ENCODE assay signal across 8 cellular contexts in genomic region chr17:7834554-7834890, GRCh38. TPM values are rescaled to one million over a fixed set of nuclear protein-coding genes. Genes with fewer than 3 reads are reported as not detected.
DNase-seq lines count a peak whose midpoint lies in the region; ATAC-seq and TF ChIP-seq lines count a peak whose summit lies in the region.

No MANE protein-coding gene starts in this region.

- peak overlapping the region in 1 of 2 experiments; percentile 49; a peak in 1 of 4 replicates for H4K8ac ChIP-seq in IMR-90 (ENCODE audit: low read depth in 2 of 2, low read length in 2 of 2)

- no peak overlapping the region for H3K14ac ChIP-seq in IMR-90 (replicated peaks; ENCODE audit: low read depth, low read length)

- WGBS in IMR-90 (ENCODE audit: extremely low coverage in 2 of 2, insufficient read length in 1 of 2), 2 experiments: no CpG with 5 or more reads among the region's 15 CpGs
- 0 to 2% methylated on average over 6 to 8 of the region's 15 CpGs for WGBS in esophagus squamous epithelium, 2 donors

- CTCF ChIA-PET in IMR-90 (lab: Yijun Ruan, JAX): interaction anchor here (0.7 kb wide), 1 partner anchor 26 kb away, joined by 3 read pairs; no protein-coding TSS in a partner anchor
- CTCF ChIA-PET in activated CD8-positive, alpha-beta T cell treated with anti-CD3 and anti-CD28 coated beads, Interleukin-2, amount 10 ng/mL, durations not matched to agents 7 days and 5 days (lab: Charles Lee): interaction anchor here (0.6 to 6.8 kb wide), 24 partner anchors 10 to 285 kb away, joined by 3 to 52 read pairs (median 7); partner anchors contain the start of genes CNTROB, CYB5D1, NAA38 and TP53

- H3K9me1 ChIP-seq in IMR-90 (ENCODE audit: insufficient read depth, low read length): peaks cover 9% of the 10 kb centered on the region; the same call in 1 of the 2 replicates

- H3K9ac ChIP-seq in IMR-90 (ENCODE audit: low read depth, low read length): peak overlapping the region; percentile 53

- POLR2A ChIA-PET in IMR-90 (lab: Charles Lee; ENCODE audit: unreplicated experiment): no interaction called here
- POLR2A ChIA-PET in activated CD8-positive, alpha-beta T cell treated with anti-CD3 and anti-CD28 coated beads, Interleukin-2, amount 10 ng/mL, durations not matched to agents 7 days and 5 days (lab: Charles Lee): interaction anchor here (1.0 to 3.2 kb wide), 7 partner anchors 8 to 148 kb away, joined by 3 to 20 read pairs (median 4); partner anchors contain the start of genes CYB5D1 and NAA38

- peak overlapping the region; percentile 91 for H2AK9ac ChIP-seq in IMR-90 (replicated peaks; ENCODE audit: low read depth, low read length, poor library complexity)

- H2BK120ac ChIP-seq in IMR-90 (ENCODE audit: low read depth, low read length): no peak overlapping the region

- H3K4ac ChIP-seq in IMR-90 (ENCODE audit: low read depth, low read length): peak overlapping the region; percentile 41; the same call in 1 of the 2 replicates

- H3K4me2 ChIP-seq in IMR-90 (ENCODE audit: low read depth, low read length): peak overlapping the region; percentile 91

- H2AK5ac ChIP-seq in IMR-90 (ENCODE audit: low read depth, low read length): peak overlapping the region; percentile 75

- in situ Hi-C loops in IMR-90 (cut with MboI; ENCODE audit: low sequenced_read_pairs): no loop called here

- no peak for ATAC-seq in IMR-90 (ENCODE audit: low read depth)
- ATAC-seq in activated CD8-positive, alpha-beta T cell treated with anti-CD3 and anti-CD28 coated beads, Interleukin-2, amount 10 ng/mL, durations not matched to agents 7 days and 5 days: peak; percentile 7
- no peak for ATAC-seq in HG03442 (IDR thresholded peaks at IDR 0.05; ENCODE audit: unreplicated experiment)

- H3K56ac ChIP-seq in IMR-90 (ENCODE audit: extremely low read depth, insufficient read depth, low read length): 0 out of 2 replicates have a peak overlapping the region, but pooled peaks have one; percentile 13

- peaks cover 5 to 34% of the 10 kb centered on the region in 2 experiments; a peak in 3 of 4 replicates for H3K79me1 ChIP-seq in IMR-90 (ENCODE audit: low read depth in 1 of 2, low read length in 2 of 2)

- H3K9me3 ChIP-seq in IMR-90 (ENCODE audit: control insufficient read depth, insufficient read depth, low read length) (no peaks in the 10 kb centered on the region), esophagus squamous epithelium (no peaks in the 10 kb centered on the region)

- H3K36me3 Mint-ChIP-seq in CD14-positive monocyte (peaks cover 4 to 5% of the 10 kb centered on the region in 2 donors), nephron (ENCODE audit: low read depth) (no peaks in the 10 kb centered on the region)
- H3K36me3 Mint-ChIP-seq in activated CD8-positive, alpha-beta T cell treated with anti-CD3 and anti-CD28 coated beads, Interleukin-2, amount 10 ng/mL, durations not matched to agents 7 days and 5 days (ENCODE audit: low read depth): no peaks in the 10 kb centered on the region

- dilution Hi-C loops in IMR-90 (cut with HindIII; ENCODE audit: low sequenced_read_pairs, unreplicated experiment): no loop called here

- TF ChIP-seq POLR2A in IMR-90 (IDR thresholded peaks at IDR 0.05; ENCODE audit: low read depth, low read length) (no peak), esophagus squamous epithelium (IDR thresholded peaks at IDR 0.05) (no peak)

- H3K9me3 Mint-ChIP-seq in CD14-positive monocyte (peaks cover 0 to 2% (median 0%) of the 10 kb centered on the region in 7 donors), nephron (no peaks in the 10 kb centered on the region)
- no peaks in the 10 kb centered on the region for H3K9me3 Mint-ChIP-seq in activated CD8-positive, alpha-beta T cell treated with anti-CD3 and anti-CD28 coated beads, Interleukin-2, amount 10 ng/mL, durations not matched to agents 7 days and 5 days (ENCODE audit: insufficient read depth)

- peak overlapping the region; percentile 91 to 92 for H3K4me3 Mint-ChIP-seq in CD14-positive monocyte
- H3K4me3 Mint-ChIP-seq in activated CD8-positive, alpha-beta T cell treated with anti-CD3 and anti-CD28 coated beads, Interleukin-2, amount 10 ng/mL, durations not matched to agents 7 days and 5 days: peak overlapping the region; percentile 90
- H3K4me3 Mint-ChIP-seq in nephron: peak overlapping the region; percentile 89 to 97 (median 90)

- no peak overlapping the region for H3K18ac ChIP-seq in IMR-90 (ENCODE audit: low read depth, low read length)

- no peaks in the 10 kb centered on the region for H3K36me3 ChIP-seq in IMR-90 (ENCODE audit: control insufficient read depth, insufficient read depth, low read length)
- H3K36me3 ChIP-seq in esophagus squamous epithelium: no peaks in the 10 kb centered on the region

- H2BK5ac ChIP-seq in IMR-90 (ENCODE audit: low read depth, low read length, poor library complexity, severe bottlenecking): peak overlapping the region; percentile 81

- no peak overlapping the region; the same call in 1 of the 2 replicates for H4K5ac ChIP-seq in IMR-90 (ENCODE audit: low read depth, low read length)

- H2BK20ac ChIP-seq in IMR-90 (ENCODE audit: low read depth, low read length): no peak overlapping the region

- no TSS peak for BruUV-seq in IMR-90 (replicated peaks; lab: Mats Ljungman, UMichigan)

- H2BK15ac ChIP-seq in IMR-90 (ENCODE audit: low read depth, low read length): no peak overlapping the region

- H3K4me1 Mint-ChIP-seq in CD14-positive monocyte: peaks cover 41% of the 10 kb centered on the region
- H3K4me1 Mint-ChIP-seq in activated CD8-positive, alpha-beta T cell treated with anti-CD3 and anti-CD28 coated beads, Interleukin-2, amount 10 ng/mL, durations not matched to agents 7 days and 5 days (ENCODE audit: low read depth): peaks cover 49% of the 10 kb centered on the region
- peaks cover 33% of the 10 kb centered on the region for H3K4me1 Mint-ChIP-seq in nephron

- TF ChIP-seq CTCF in CD14-positive monocyte (IDR thresholded peaks at IDR 0.05) (no peak), IMR-90 (conservative IDR thresholded peaks at IDR 0.05; ENCODE audit: low read depth, low read length) (no peak), esophagus squamous epithelium (IDR thresholded peaks at IDR 0.05) (no peak), nephron (IDR thresholded peaks at IDR 0.05; ENCODE audit: unreplicated experiment in 3 of 3) (no peak)

- H3K27ac Mint-ChIP-seq in CD14-positive monocyte (peak overlapping the region; percentile 97 to 100 (median 98)), nephron (peak overlapping the region; percentile 74 to 99 (median 95))
- peak overlapping the region; percentile 94 for H3K27ac Mint-ChIP-seq in activated CD8-positive, alpha-beta T cell treated with anti-CD3 and anti-CD28 coated beads, Interleukin-2, amount 10 ng/mL, durations not matched to agents 7 days and 5 days

- peak overlapping the region; percentile 58 for H3K4me3 ChIP-seq in IMR-90 (ENCODE audit: insufficient read depth, low read depth, low read length)
- peak overlapping the region; percentile 67 to 82 (median 77) for H3K4me3 ChIP-seq in esophagus squamous epithelium

- DNase-seq in CD14-positive monocyte (ENCODE audit: low spot score): peak; percentile 95
- DNase-seq in IMR-90: no peak
- DNase-seq in activated CD8-positive, alpha-beta T cell treated with anti-CD3 and anti-CD28 coated beads, Interleukin-2, amount 10 ng/mL, durations not matched to agents 7 days and 5 days: peak; percentile 51
- DNase-seq in esophagus squamous epithelium (lab: John Stamatoyannopoulos, UW): no peak
- DNase-seq in NCI-H226: no peak
- no peak for DNase-seq in NCI-H1436 treated with DMSO at 0.1 percent for 48 hours (lab: John Stamatoyannopoulos, UW)

- H2AFZ ChIP-seq in IMR-90 (replicated peaks; ENCODE audit: low read length, poor library complexity): peak overlapping the region; percentile 98

- H4K20me1 ChIP-seq in IMR-90 (ENCODE audit: insufficient read depth, low read length): peaks cover 16% of the 10 kb centered on the region

- peak overlapping the region; percentile 62; the same call in 1 of the 2 replicates for H4K91ac ChIP-seq in IMR-90 (ENCODE audit: insufficient read depth, low read depth, low read length)

- H3K27me3 ChIP-seq in IMR-90 (ENCODE audit: control insufficient read depth, insufficient read depth, low read length): peaks cover 4% of the 10 kb centered on the region
- H3K27me3 ChIP-seq in esophagus squamous epithelium: peaks cover 0 to 13% (median 0%) of the 10 kb centered on the region in 4 donors

- H3K27me3 Mint-ChIP-seq in CD14-positive monocyte (ENCODE audit: low read depth in 3 of 3) (peaks cover 11 to 12% (median 12%) of the 10 kb centered on the region in 3 donors), nephron (ENCODE audit: low read depth) (peaks cover 24% of the 10 kb centered on the region)
- peaks cover 10% of the 10 kb centered on the region for H3K27me3 Mint-ChIP-seq in activated CD8-positive, alpha-beta T cell treated with anti-CD3 and anti-CD28 coated beads, Interleukin-2, amount 10 ng/mL, durations not matched to agents 7 days and 5 days (ENCODE audit: low read depth)

- H3K4me1 ChIP-seq in IMR-90 (ENCODE audit: control insufficient read depth, insufficient read depth, low read length) (peaks cover 14% of the 10 kb centered on the region), esophagus squamous epithelium (peaks cover 35 to 60% (median 35%) of the 10 kb centered on the region in 3 donors)

- peak overlapping the region; percentile 23; the same call in 1 of the 2 replicates for H3K23ac ChIP-seq in IMR-90 (ENCODE audit: low read depth, low read length)

- H3K27ac ChIP-seq in IMR-90 (ENCODE audit: insufficient read depth, low read length) (peak overlapping the region; percentile 73), esophagus squamous epithelium (peak overlapping the region; percentile 97 to 99 (median 98))

- intact Hi-C loops in CD14-positive monocyte (cut with micrococcal nuclease): loop anchor here (1.0 to 10.0 kb wide), 4 partner anchors 10 to 320 kb away; partner anchors contain the start of genes NAA38 (in 1 of the 2) and PER1 (in 1 of the 2)
- intact Hi-C loops in IMR-90 (cut with micrococcal nuclease): no loop called here
- intact Hi-C loops in esophagus squamous epithelium (cut with DNase I): no loop called here

- no peak for TF ChIP-seq RAD21 in IMR-90 (IDR thresholded peaks at IDR 0.05; ENCODE audit: low read length)

RNA-seq across cellular contexts. Expression of gene KDM6B, which starts 0.5 kb away (rescaled TPM):
- polyA plus RNA-seq in CD14-positive monocyte: under 1 TPM; 0.37 to 0.44 TPM
- 0.72 and 1.1 TPM in 2 replicates for total RNA-seq in IMR-90 (2012; rRNA removed)
- polyA plus RNA-seq in IMR-90 (2012; rRNA removed): 3.5 and 4.5 TPM in 2 replicates
- polyA plus RNA-seq in IMR-90 (2012; cell fraction: cytosol; rRNA removed): 2.7 and 3.6 TPM in 2 replicates
- 18.3 and 20.0 TPM in 2 replicates for polyA plus RNA-seq in IMR-90 (2012; cell fraction: nucleus; rRNA removed; ENCODE audit: low replicate concordance)
- total RNA-seq in activated CD8-positive, alpha-beta T cell treated with anti-CD3 and anti-CD28 coated beads, Interleukin-2, amount 10 ng/mL, durations not matched to agents 7 days and 5 days: 10 to 100 TPM; 12.4 to 12.6 TPM
- total RNA-seq in esophagus squamous epithelium: 10 to 100 TPM in 1 of 4 donors, 1 to 10 TPM in 3; 6.7 to 14.6 (median 7.5) TPM

RNA-seq across cellular contexts. Expression of gene TMEM88, which starts 20.3 kb away (rescaled TPM):
- not detected for polyA plus RNA-seq in CD14-positive monocyte
- total RNA-seq in IMR-90 (2012; rRNA removed): not detected in 2 replicates
- 1.9 and 2.1 TPM in 2 replicates for polyA plus RNA-seq in IMR-90 (2012; rRNA removed)
- polyA plus RNA-seq in IMR-90 (2012; cell fraction: cytosol; rRNA removed): 0.63 and 0.79 TPM in 2 replicates
- polyA plus RNA-seq in IMR-90 (2012; cell fraction: nucleus; rRNA removed; ENCODE audit: low replicate concordance): 16.9 and 24.1 TPM in 2 replicates
- 1 to 10 TPM in 1 of 2 experiments, under 1 TPM in 1; 0.87 to 1.2 TPM for total RNA-seq in activated CD8-positive, alpha-beta T cell treated with anti-CD3 and anti-CD28 coated beads, Interleukin-2, amount 10 ng/mL, durations not matched to agents 7 days and 5 days
- 1 to 10 TPM in 3 of 4 donors, not detected in 1; 1.5 to 3.8 (median 1.6) TPM for total RNA-seq in esophagus squamous epithelium

RNA-seq across cellular contexts. Expression of gene NAA38, which starts 22.8 kb away (rescaled TPM):
- polyA plus RNA-seq in CD14-positive monocyte (100 to 1,000 TPM; 148 to 197 TPM), IMR-90 (2012; rRNA removed) (76.8 and 122 TPM in 2 replicates)
- total RNA-seq in IMR-90 (2012; rRNA removed) (40.7 and 62.2 TPM in 2 replicates), esophagus squamous epithelium (10 to 100 TPM; 45.2 to 80.1 (median 74.8) TPM)
- 125 and 183 TPM in 2 replicates for polyA plus RNA-seq in IMR-90 (2012; cell fraction: cytosol; rRNA removed)
- polyA plus RNA-seq in IMR-90 (2012; cell fraction: nucleus; rRNA removed; ENCODE audit: low replicate concordance): 34.7 and 54.0 TPM in 2 replicates
- total RNA-seq in activated CD8-positive, alpha-beta T cell treated with anti-CD3 and anti-CD28 coated beads, Interleukin-2, amount 10 ng/mL, durations not matched to agents 7 days and 5 days: 10 to 100 TPM; 92.7 to 93.1 TPM

RNA-seq across cellular contexts. Expression of gene CYB5D1, which starts 23.3 kb away (rescaled TPM):
- polyA plus RNA-seq in CD14-positive monocyte (under 1 TPM; 0.50 to 0.98 TPM), IMR-90 (2012; rRNA removed) (7.0 and 8.8 TPM in 2 replicates)
- total RNA-seq in IMR-90 (2012; rRNA removed) (10.8 and 11.1 TPM in 2 replicates), esophagus squamous epithelium (1 to 10 TPM; 3.8 to 9.3 (median 7.5) TPM)
- 3.4 and 4.3 TPM in 2 replicates for polyA plus RNA-seq in IMR-90 (2012; cell fraction: cytosol; rRNA removed)
- polyA plus RNA-seq in IMR-90 (2012; cell fraction: nucleus; rRNA removed; ENCODE audit: low replicate concordance): 9.7 and 19.2 TPM in 2 replicates
- 10 to 100 TPM in 1 of 2 experiments, 1 to 10 TPM in 1; 9.8 to 11.2 TPM for total RNA-seq in activated CD8-positive, alpha-beta T cell treated with anti-CD3 and anti-CD28 coated beads, Interleukin-2, amount 10 ng/mL, durations not matched to agents 7 days and 5 days

RNA-seq across cellular contexts. Expression of gene CHD3, which starts 54.1 kb away (rescaled TPM):
- polyA plus RNA-seq in CD14-positive monocyte (under 1 TPM; 0.55 to 0.91 TPM), IMR-90 (2012; rRNA removed) (55.1 and 65.4 TPM in 2 replicates)
- total RNA-seq in IMR-90 (2012; rRNA removed) (67.2 and 78.1 TPM in 2 replicates), esophagus squamous epithelium (10 to 100 TPM; 57.7 to 93.5 (median 73.0) TPM)
- polyA plus RNA-seq in IMR-90 (2012; cell fraction: cytosol; rRNA removed): 53.4 and 59.5 TPM in 2 replicates
- polyA plus RNA-seq in IMR-90 (2012; cell fraction: nucleus; rRNA removed; ENCODE audit: low replicate concordance): 202 and 231 TPM in 2 replicates
- 100 to 1,000 TPM; 125 to 129 TPM for total RNA-seq in activated CD8-positive, alpha-beta T cell treated with anti-CD3 and anti-CD28 coated beads, Interleukin-2, amount 10 ng/mL, durations not matched to agents 7 days and 5 days

Comparison
In these comparisons a context has a peak if more than half of its experiments do, and no peak if none do; other contexts are left out.
1. DNase-seq: peak in CD14-positive monocyte (single experiment) and activated CD8-positive, alpha-beta T cell treated with anti-CD3 and anti-CD28 coated beads, Interleukin-2, amount 10 ng/mL, durations not matched to agents 7 days and 5 days (single experiment); none in IMR-90 (single experiment), esophagus squamous epithelium (single experiment), NCI-H226 (single experiment) and NCI-H1436 treated with DMSO at 0.1 percent for 48 hours (single experiment).
2. intact Hi-C loops: an anchor here in CD14-positive monocyte (1.0 to 10.0 kb wide); none called in IMR-90 and esophagus squamous epithelium.
3. Peak in every context shown above with its lines, with median percentiles within 50 percentile points of each other: H3K27ac Mint-ChIP-seq and H3K4me3 Mint-ChIP-seq.